ENCODE assay signal across 9 cellular contexts in the genomic region with DNA sequence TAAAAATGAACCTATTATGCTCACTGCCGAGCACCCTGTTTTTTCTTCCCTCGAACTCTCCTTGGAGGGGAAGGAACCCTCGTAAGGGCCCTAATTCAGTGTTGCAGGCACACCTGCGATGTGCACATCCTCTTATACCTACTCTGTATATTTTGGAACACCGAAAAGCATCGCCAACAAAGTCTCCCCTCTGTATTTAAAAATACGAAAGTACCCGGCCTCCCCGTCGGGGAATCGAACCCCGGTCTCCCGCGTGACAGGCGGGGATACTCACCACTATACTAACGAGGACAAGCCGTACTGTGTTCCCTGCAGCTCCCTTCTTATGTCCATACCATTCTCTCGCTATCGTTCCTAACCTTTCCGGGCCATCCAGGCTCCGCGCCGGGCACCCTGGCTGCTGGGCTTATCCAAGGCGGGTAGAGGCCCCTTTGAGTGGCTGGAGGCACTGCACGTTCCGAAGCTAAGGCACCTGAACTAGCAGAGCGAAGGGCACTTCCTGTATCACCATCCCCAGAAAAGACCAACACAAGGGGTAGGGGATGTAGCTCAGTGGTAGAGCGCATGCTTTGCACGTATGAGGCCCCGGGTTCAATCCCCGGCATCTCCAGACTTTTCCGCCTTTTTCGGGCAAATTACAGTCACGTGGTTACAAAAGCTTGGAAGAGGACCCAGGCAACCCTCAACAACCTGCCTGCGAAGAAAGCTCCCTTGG. TPM values are rescaled to one million over a fixed set of nuclear protein-coding genes. Genes with fewer than 3 reads are reported as not detected.
DNase-seq lines count a peak whose midpoint lies in the region; ATAC-seq and TF ChIP-seq lines count a peak whose summit lies in the region.
"Had no signal": no experiment of that assay in that cellular context is flagged by ENCODE, and none has a peak within 500 bp of the region (broad histone marks: within the 10 kb centered on the region; RNA-seq: fewer than 3 reads in every experiment).

No MANE protein-coding gene starts in this region.

- no peaks in the 10 kb centered on the region for H3K27me3 Mint-ChIP-seq in activated CD8-positive, alpha-beta T cell treated with anti-CD3 and anti-CD28 coated beads for 36 hours
- H3K27me3 Mint-ChIP-seq in stimulated activated memory B cell treated with anti-CD40 and anti-IgM and Interleukin-4, amounts not matched to agents 10 μg/mL and 1 μg/mL and 100 μg/mL, for 72 hours, result no peaks in the 10 kb centered on the region
- H3K27me3 Mint-ChIP-seq: IgD-negative memory B cell had no signal

- peaks cover 7% of the 10 kb centered on the region for H3K36me3 Mint-ChIP-seq in activated CD8-positive, alpha-beta T cell treated with anti-CD3 and anti-CD28 coated beads for 36 hours (ENCODE audit: low read depth)
- H3K36me3 Mint-ChIP-seq in stimulated activated memory B cell treated with anti-CD40 and anti-IgM and Interleukin-4, amounts not matched to agents 10 μg/mL and 1 μg/mL and 100 μg/mL, for 72 hours, result peaks cover 11% of the 10 kb centered on the region

- no peak overlapping the region for H3K4me3 Mint-ChIP-seq in activated CD8-positive, alpha-beta T cell treated with anti-CD3 and anti-CD28 coated beads for 36 hours
- no peak overlapping the region for H3K4me3 Mint-ChIP-seq in stimulated activated memory B cell treated with anti-CD40 and anti-IgM and Interleukin-4, amounts not matched to agents 10 μg/mL and 1 μg/mL and 100 μg/mL, for 72 hours
- H3K4me3 Mint-ChIP-seq: IgD-negative memory B cell had no signal

- CTCF ChIA-PET in activated CD8-positive, alpha-beta T cell treated with anti-CD3 and anti-CD28 coated beads for 36 hours (lab: Charles Lee), result interaction anchor here (0.8 to 8.0 kb wide), 15 partner anchors 9 to 77 kb away, joined by 3 to 183 read pairs (median 7); partner anchors contain the start of genes BRI3BP and UBC

- POLR2A ChIA-PET in activated CD8-positive, alpha-beta T cell treated with anti-CD3 and anti-CD28 coated beads for 36 hours (lab: Charles Lee), result interaction anchor here (0.7 to 12.0 kb wide), 13 partner anchors 9 to 1227 kb away, joined by 3 to 256 read pairs (median 7); partner anchors contain the start of genes ATP6V0A2, BRI3BP and UBC

- DNase-seq in AG08396 (ENCODE audit: low spot score) (peak; percentile 83), epithelial cell of prostate (ENCODE audit: low read depth, low spot score) (peak; percentile 73), myocyte (ENCODE audit: low read depth) (peak; percentile 94), NCI-H82 (lab: John Stamatoyannopoulos, UW) (no peak)
- DNase-seq in activated CD8-positive, alpha-beta T cell treated with anti-CD3 and anti-CD28 coated beads for 36 hours, result peak; percentile 95

- ATAC-seq in GM19452 (IDR thresholded peaks at IDR 0.05; ENCODE audit: unreplicated experiment) (peak; percentile 50), HG03575 (IDR thresholded peaks at IDR 0.05; ENCODE audit: extremely low read depth, insufficient number of reproducible peaks, low FRiP score, unreplicated experiment) (peak; percentile 46)
- ATAC-seq in activated CD8-positive, alpha-beta T cell treated with anti-CD3 and anti-CD28 coated beads for 36 hours, result peak; percentile 74
- ATAC-seq in stimulated activated memory B cell treated with anti-CD40 and anti-IgM and Interleukin-4, amounts not matched to agents 10 μg/mL and 1 μg/mL and 100 μg/mL, for 72 hours, result peak; percentile 88

- no peaks in the 10 kb centered on the region for H3K9me3 Mint-ChIP-seq in activated CD8-positive, alpha-beta T cell treated with anti-CD3 and anti-CD28 coated beads for 36 hours
- no peaks in the 10 kb centered on the region for H3K9me3 Mint-ChIP-seq in stimulated activated memory B cell treated with anti-CD40 and anti-IgM and Interleukin-4, amounts not matched to agents 10 μg/mL and 1 μg/mL and 100 μg/mL, for 72 hours
- H3K9me3 Mint-ChIP-seq: IgD-negative memory B cell had no signal

- intact Hi-C loops in activated CD8-positive, alpha-beta T cell treated with anti-CD3 and anti-CD28 coated beads for 36 hours (cut with micrococcal nuclease), result loop anchor here (1.0 to 5.0 kb wide), 3 partner anchors 12 to 32 kb away; no protein-coding TSS in a partner anchor

- no peak overlapping the region for H3K27ac Mint-ChIP-seq in activated CD8-positive, alpha-beta T cell treated with anti-CD3 and anti-CD28 coated beads for 36 hours
- no peak overlapping the region for H3K27ac Mint-ChIP-seq in stimulated activated memory B cell treated with anti-CD40 and anti-IgM and Interleukin-4, amounts not matched to agents 10 μg/mL and 1 μg/mL and 100 μg/mL, for 72 hours
- H3K27ac Mint-ChIP-seq: IgD-negative memory B cell had no signal

- H3K4me1 Mint-ChIP-seq in activated CD8-positive, alpha-beta T cell treated with anti-CD3 and anti-CD28 coated beads for 36 hours (ENCODE audit: low read depth), result peaks cover 12% of the 10 kb centered on the region
- H3K4me1 Mint-ChIP-seq in stimulated activated memory B cell treated with anti-CD40 and anti-IgM and Interleukin-4, amounts not matched to agents 10 μg/mL and 1 μg/mL and 100 μg/mL, for 72 hours, result peaks cover 8% of the 10 kb centered on the region

- H3K27ac ChIP-seq in epithelial cell of prostate, result peak overlapping the region; percentile 98

- no peak for TF ChIP-seq CTCF in activated CD8-positive, alpha-beta T cell treated with anti-CD3 and anti-CD28 coated beads for 36 hours (IDR thresholded peaks at IDR 0.05)

RNA-seq across cellular contexts. Expression of gene UBC, which starts 25.1 kb away (rescaled TPM):
- total RNA-seq in activated CD8-positive, alpha-beta T cell treated with anti-CD3 and anti-CD28 coated beads for 36 hours, result 1,000 to 10,000 TPM in 1 of 2 experiments, 100 to 1,000 TPM in 1; 963 to 1,010 TPM
- 1,389 and 1,606 TPM in 2 replicates for total RNA-seq in myocyte
- 1,588 TPM for polyA plus RNA-seq in myocyte (2012)

RNA-seq across cellular contexts. Expression of gene DHX37, which starts 49.3 kb away (rescaled TPM):
- 10 to 100 TPM; 32.4 to 33.5 TPM for total RNA-seq in activated CD8-positive, alpha-beta T cell treated with anti-CD3 and anti-CD28 coated beads for 36 hours
- 19.4 and 20.0 TPM in 2 replicates for total RNA-seq in myocyte
- 16.2 TPM for polyA plus RNA-seq in myocyte (2012)

RNA-seq across cellular contexts. Expression of gene BRI3BP, which starts 53.9 kb away (rescaled TPM):
- total RNA-seq in activated CD8-positive, alpha-beta T cell treated with anti-CD3 and anti-CD28 coated beads for 36 hours, result 10 to 100 TPM; 22.1 to 22.3 TPM
- 1.8 and 2.5 TPM in 2 replicates for total RNA-seq in myocyte
- polyA plus RNA-seq in myocyte (2012), result 2.3 TPM
